In the genomic region with DNA sequence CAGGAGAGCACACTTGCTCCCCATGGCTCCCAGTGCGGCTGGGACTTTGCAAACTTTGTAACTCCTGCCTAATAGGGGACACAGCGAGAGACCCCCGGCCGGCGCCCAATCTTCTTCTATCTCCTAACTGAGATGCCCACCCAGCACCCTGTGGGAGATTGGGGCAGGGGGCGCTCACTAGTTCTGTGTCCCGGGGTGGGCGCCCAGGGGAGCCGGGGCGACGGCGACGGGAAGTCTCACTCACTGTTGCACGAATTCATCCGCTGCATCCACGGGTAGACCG, we compare ENCODE assay signal across 1 cellular context.
TF ChIP-seq lines count a peak whose summit lies in the region.

No MANE protein-coding gene starts in this region.

TF ChIP-seq in IMR-90, 13 proteins besides CTCF, POLR2A, EP300 and RAD21:
- TF ChIP-seq CEBPB (IDR thresholded peaks at IDR 0.05; ENCODE audit: low read depth, low read length) (no peak), SMC3 (IDR thresholded peaks at IDR 0.05; ENCODE audit: low read depth, low read length) (no peak), BHLHE40 (IDR thresholded peaks at IDR 0.05; ENCODE audit: low read depth, low read length) (no peak), FOS (IDR thresholded peaks at IDR 0.05; ENCODE audit: low read depth, low read length) (no peak), MAFK (IDR thresholded peaks at IDR 0.05; ENCODE audit: low read depth, low read length) (no peak), NFE2L2 (IDR thresholded peaks at IDR 0.05; ENCODE audit: low read depth, low read length) (no peak), MAZ (IDR thresholded peaks at IDR 0.05; ENCODE audit: borderline replicate concordance, low read depth, low read length) (no peak), MXI1 (IDR thresholded peaks at IDR 0.05; ENCODE audit: borderline replicate concordance, low read depth, low read length) (no peak), CHD1 (IDR thresholded peaks at IDR 0.05; ENCODE audit: low read depth, low read length) (no peak), RCOR1 (IDR thresholded peaks at IDR 0.05; ENCODE audit: insufficient replicate concordance, low read length) (no peak), USF2 (IDR thresholded peaks at IDR 0.05; ENCODE audit: low read depth, low read length) (no peak), RFX5 (IDR thresholded peaks at IDR 0.05; ENCODE audit: low read depth, low read length) (no peak)
- TF ChIP-seq, protein P1, sequence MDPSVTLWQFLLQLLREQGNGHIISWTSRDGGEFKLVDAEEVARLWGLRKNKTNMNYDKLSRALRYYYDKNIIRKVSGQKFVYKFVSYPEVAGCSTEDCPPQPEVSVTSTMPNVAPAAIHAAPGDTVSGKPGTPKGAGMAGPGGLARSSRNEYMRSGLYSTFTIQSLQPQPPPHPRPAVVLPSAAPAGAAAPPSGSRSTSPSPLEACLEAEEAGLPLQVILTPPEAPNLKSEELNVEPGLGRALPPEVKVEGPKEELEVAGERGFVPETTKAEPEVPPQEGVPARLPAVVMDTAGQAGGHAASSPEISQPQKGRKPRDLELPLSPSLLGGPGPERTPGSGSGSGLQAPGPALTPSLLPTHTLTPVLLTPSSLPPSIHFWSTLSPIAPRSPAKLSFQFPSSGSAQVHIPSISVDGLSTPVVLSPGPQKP (IDR thresholded peaks at IDR 0.05; ENCODE audit: borderline replicate concordance, low read depth, low read length) = no peak
